1 cellular context compared by ENCODE assay signal in the genomic region with DNA sequence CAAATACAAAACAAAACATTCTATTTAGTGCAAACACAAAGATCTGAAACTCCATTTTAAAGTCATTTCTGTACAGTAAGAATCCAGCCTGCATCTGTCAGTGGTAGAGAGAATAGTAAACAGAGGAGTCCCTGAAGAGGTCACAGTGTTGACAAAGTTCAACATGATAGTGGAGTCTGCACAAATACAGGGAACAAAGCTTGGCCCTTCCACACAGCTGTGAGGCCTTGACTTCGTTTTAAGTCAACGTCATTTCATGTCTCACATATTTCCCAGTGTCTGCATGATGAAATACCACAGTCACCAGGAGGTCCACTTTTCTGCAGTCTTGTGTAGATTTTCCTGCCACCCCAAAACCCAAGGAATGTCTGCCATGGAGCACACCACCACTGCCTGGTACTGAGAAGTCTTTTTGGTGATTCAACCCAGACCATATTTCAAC.
TF ChIP-seq lines count a peak whose summit lies in the region.

No MANE protein-coding gene starts in this region.

TF ChIP-seq in HepG2, 621 proteins besides CTCF, POLR2A, EP300 and RAD21 (continued from another document and continues in another):
- no peak for TF ChIP-seq SRSF1 (optimal IDR thresholded peaks at IDR 0.05; ENCODE audit: low read depth, low read length)
- no peak for TF ChIP-seq GRHL1 (CRISPR knock-in tag; conservative IDR thresholded peaks at IDR 0.05)
- TF ChIP-seq IRF2 (CRISPR knock-in tag; IDR thresholded peaks at IDR 0.05): peak; percentile 76; the same call in 1 of the 2 replicates
- TF ChIP-seq ZNF205 (CRISPR knock-in tag; IDR thresholded peaks at IDR 0.05): no peak
- no peak for TF ChIP-seq KAT7 (CRISPR knock-in tag; IDR thresholded peaks at IDR 0.05; ENCODE audit: borderline replicate concordance)
- TF ChIP-seq ZBTB44 (CRISPR knock-in tag; IDR thresholded peaks at IDR 0.05): no peak
- TF ChIP-seq ZNF777 (CRISPR knock-in tag; IDR thresholded peaks at IDR 0.05): no peak
- TF ChIP-seq ZNF207 (IDR thresholded peaks at IDR 0.05; ENCODE audit: borderline replicate concordance): no peak
- TF ChIP-seq EZH2 (conservative IDR thresholded peaks at IDR 0.05; ENCODE audit: low read depth, low read length): no peak
- no peak; the same call in 1 of the 2 replicates for TF ChIP-seq PBX2 (CRISPR knock-in tag; IDR thresholded peaks at IDR 0.05)
- TF ChIP-seq NONO (IDR thresholded peaks at IDR 0.05): no peak
- no peak; the same call in 1 of the 2 replicates for TF ChIP-seq NONO (CRISPR knock-in tag; conservative IDR thresholded peaks at IDR 0.05)
- no peak for TF ChIP-seq ZSCAN25 (CRISPR knock-in tag; IDR thresholded peaks at IDR 0.05)
- no peak for TF ChIP-seq ZNF484 (CRISPR knock-in tag; IDR thresholded peaks at IDR 0.05; ENCODE audit: borderline replicate concordance, low read depth)
- TF ChIP-seq CENPT (CRISPR knock-in tag; IDR thresholded peaks at IDR 0.05; ENCODE audit: low read depth): no peak
- no peak for TF ChIP-seq ZSCAN29 (CRISPR knock-in tag; conservative IDR thresholded peaks at IDR 0.05)
- TF ChIP-seq ZNF496 (CRISPR knock-in tag; IDR thresholded peaks at IDR 0.05; ENCODE audit: insufficient replicate concordance): no peak
- TF ChIP-seq ZNF530 (CRISPR knock-in tag; IDR thresholded peaks at IDR 0.05; ENCODE audit: low read depth): no peak
- no peak for TF ChIP-seq ZNF121 (CRISPR knock-in tag; IDR thresholded peaks at IDR 0.05)
- peak; percentile 89 for TF ChIP-seq ELF3 (CRISPR knock-in tag; IDR thresholded peaks at IDR 0.05)
- TF ChIP-seq, protein P1, sequence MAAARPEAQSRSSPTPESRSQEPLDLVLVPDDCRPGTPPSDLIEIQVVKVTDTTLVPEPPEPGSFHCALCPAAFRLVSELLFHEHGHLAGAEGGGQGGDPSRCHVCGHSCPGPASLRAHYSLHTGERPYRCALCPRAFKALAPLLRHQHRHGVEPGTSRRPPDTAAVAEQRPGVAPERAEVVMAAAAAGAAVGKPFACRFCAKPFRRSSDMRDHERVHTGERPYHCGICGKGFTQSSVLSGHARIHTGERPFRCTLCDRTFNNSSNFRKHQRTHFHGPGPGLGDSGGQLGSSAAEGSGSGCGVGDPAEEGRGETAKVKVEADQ (CRISPR knock-in tag; IDR thresholded peaks at IDR 0.05; ENCODE audit: borderline replicate concordance): no peak
- TF ChIP-seq KAT8 (CRISPR knock-in tag; IDR thresholded peaks at IDR 0.05): peak; percentile 79
- TF ChIP-seq AHR (CRISPR knock-in tag; IDR thresholded peaks at IDR 0.05): no peak
- TF ChIP-seq CENPX (CRISPR knock-in tag; IDR thresholded peaks at IDR 0.05): no peak
- no peak for TF ChIP-seq SAFB2 (CRISPR knock-in tag; IDR thresholded peaks at IDR 0.05; ENCODE audit: borderline replicate concordance, low read depth)
- TF ChIP-seq ZNF639 (CRISPR knock-in tag; conservative IDR thresholded peaks at IDR 0.05): no peak
- TF ChIP-seq ZNF263 (CRISPR knock-in tag; IDR thresholded peaks at IDR 0.05): peak; percentile 78; the same call in 1 of the 2 replicates
- TF ChIP-seq HDAC2 (CRISPR knock-in tag; IDR thresholded peaks at IDR 0.05): peak; percentile 96
- TF ChIP-seq ZNF724P (CRISPR knock-in tag; IDR thresholded peaks at IDR 0.05; ENCODE audit: borderline replicate concordance): no peak
- TF ChIP-seq ZNF329 (CRISPR knock-in tag; IDR thresholded peaks at IDR 0.05; ENCODE audit: low read depth): no peak
- no peak for TF ChIP-seq SIN3A (IDR thresholded peaks at IDR 0.05; ENCODE audit: borderline replicate concordance, low read depth, low read length)
- no peak for TF ChIP-seq DNMT1 (CRISPR knock-in tag; IDR thresholded peaks at IDR 0.05)
- TF ChIP-seq FOXA1 (IDR thresholded peaks at IDR 0.05): peak; percentile 91
- peak; percentile 98 for TF ChIP-seq FOXA1 (CRISPR knock-in tag; IDR thresholded peaks at IDR 0.05)
- TF ChIP-seq RNF219 (CRISPR knock-in tag; IDR thresholded peaks at IDR 0.05): 0 out of 2 replicates have a peak, but pooled peaks have one; percentile 69
- TF ChIP-seq, protein P2, sequence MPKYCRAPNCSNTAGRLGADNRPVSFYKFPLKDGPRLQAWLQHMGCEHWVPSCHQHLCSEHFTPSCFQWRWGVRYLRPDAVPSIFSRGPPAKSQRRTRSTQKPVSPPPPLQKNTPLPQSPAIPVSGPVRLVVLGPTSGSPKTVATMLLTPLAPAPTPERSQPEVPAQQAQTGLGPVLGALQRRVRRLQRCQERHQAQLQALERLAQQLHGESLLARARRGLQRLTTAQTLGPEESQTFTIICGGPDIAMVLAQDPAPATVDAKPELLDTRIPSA (CRISPR knock-in tag; IDR thresholded peaks at IDR 0.05; ENCODE audit: borderline replicate concordance): no peak
- TF ChIP-seq ARNTL (CRISPR knock-in tag; IDR thresholded peaks at IDR 0.05): no peak
- TF ChIP-seq AFF4 (CRISPR knock-in tag; IDR thresholded peaks at IDR 0.05): no peak
- no peak for TF ChIP-seq ZMYM2 (CRISPR knock-in tag; IDR thresholded peaks at IDR 0.05)
- TF ChIP-seq, protein P3, sequence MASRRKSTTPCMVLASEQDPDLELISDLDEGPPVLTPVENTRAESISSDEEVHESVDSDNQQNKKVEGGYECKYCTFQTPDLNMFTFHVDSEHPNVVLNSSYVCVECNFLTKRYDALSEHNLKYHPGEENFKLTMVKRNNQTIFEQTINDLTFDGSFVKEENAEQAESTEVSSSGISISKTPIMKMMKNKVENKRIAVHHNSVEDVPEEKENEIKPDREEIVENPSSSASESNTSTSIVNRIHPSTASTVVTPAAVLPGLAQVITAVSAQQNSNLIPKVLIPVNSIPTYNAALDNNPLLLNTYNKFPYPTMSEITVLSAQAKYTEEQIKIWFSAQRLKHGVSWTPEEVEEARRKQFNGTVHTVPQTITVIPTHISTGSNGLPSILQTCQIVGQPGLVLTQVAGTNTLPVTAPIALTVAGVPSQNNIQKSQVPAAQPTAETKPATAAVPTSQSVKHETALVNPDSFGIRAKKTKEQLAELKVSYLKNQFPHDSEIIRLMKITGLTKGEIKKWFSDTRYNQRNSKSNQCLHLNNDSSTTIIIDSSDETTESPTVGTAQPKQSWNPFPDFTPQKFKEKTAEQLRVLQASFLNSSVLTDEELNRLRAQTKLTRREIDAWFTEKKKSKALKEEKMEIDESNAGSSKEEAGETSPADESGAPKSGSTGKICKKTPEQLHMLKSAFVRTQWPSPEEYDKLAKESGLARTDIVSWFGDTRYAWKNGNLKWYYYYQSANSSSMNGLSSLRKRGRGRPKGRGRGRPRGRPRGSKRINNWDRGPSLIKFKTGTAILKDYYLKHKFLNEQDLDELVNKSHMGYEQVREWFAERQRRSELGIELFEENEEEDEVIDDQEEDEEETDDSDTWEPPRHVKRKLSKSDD (CRISPR knock-in tag; IDR thresholded peaks at IDR 0.05; ENCODE audit: low read depth): peak; percentile 79; the same call in 1 of the 2 replicates
- no peak for TF ChIP-seq ZBTB46 (CRISPR knock-in tag; IDR thresholded peaks at IDR 0.05; ENCODE audit: borderline replicate concordance)
